In the genomic region with DNA sequence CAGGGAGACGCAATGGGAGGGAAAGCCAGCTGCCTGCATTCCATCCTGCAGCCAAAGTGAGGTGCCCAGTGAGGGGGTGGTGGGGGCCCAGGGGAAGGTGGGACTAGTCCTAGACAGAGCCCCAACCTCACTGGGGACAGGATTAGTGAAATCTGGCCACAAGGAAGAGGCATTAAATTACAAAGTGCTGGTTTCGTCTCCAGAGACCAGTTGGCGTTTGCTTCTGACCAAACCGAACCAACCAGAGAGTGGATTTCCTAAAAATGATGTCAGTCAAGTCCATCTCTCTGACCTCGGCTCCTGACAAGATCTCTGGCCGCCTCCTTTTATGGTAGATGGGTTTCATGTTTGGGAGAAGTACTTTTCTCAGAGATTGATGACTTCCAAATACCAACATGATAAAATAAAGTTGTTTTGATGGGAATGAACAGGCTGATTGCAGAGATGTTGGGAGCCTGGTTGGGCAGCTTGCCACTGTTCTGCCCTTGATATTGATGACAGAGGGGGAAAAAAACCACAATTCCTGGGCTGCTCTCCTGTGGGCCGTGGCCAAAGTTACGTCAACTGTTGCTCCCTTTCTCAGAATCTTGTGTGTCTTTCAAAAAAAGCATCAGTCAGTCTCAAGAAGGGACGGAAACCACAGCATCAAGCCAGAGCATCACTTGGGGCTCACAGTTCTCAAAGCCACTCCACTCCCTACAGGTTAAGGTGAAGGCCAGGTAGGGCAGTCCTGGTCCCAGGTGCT, we compare ENCODE assay signal across 17 cellular contexts. TPM values are rescaled to one million over a fixed set of nuclear protein-coding genes. Genes with fewer than 3 reads are reported as not detected.
A peak's percentile ranks its signal among the peaks of the same experiment; 100 is the strongest.
DNase-seq lines count a peak whose midpoint lies in the region; ATAC-seq and TF ChIP-seq lines count a peak whose summit lies in the region.
"Had no signal": no experiment of that assay in that cellular context is flagged by ENCODE, and none has a peak within 500 bp of the region (broad histone marks: within the 10 kb centered on the region; RNA-seq: fewer than 3 reads in every experiment).

No MANE protein-coding gene starts in this region.

- 86% methylated on average over 9 of the region's 9 CpGs for WGBS in sigmoid colon, 2 donors

- no peak for TF ChIP-seq POLR2A in sigmoid colon (IDR thresholded peaks at IDR 0.05)

- H3K4me3 ChIP-seq in AG10803 (ENCODE audit: low read length) (no peak overlapping the region), RWPE2 (ENCODE audit: severe bottlenecking) (no peak overlapping the region), fibroblast of the aortic adventitia (ENCODE audit: low read depth, low read length) (no peak overlapping the region), sigmoid colon (no peak overlapping the region)
- H3K4me3 ChIP-seq: heart left ventricle had no signal

- no peak for TF ChIP-seq EP300 in sigmoid colon (IDR thresholded peaks at IDR 0.05)

- intact Hi-C loops in sigmoid colon (cut with DNase I) = no loop called here

- H3K27ac ChIP-seq in RWPE2 (ENCODE audit: poor library complexity, severe bottlenecking) (no peak overlapping the region), sigmoid colon (no peak overlapping the region)

- H3K9me3 ChIP-seq in RWPE2 (ENCODE audit: severe bottlenecking) (no peaks in the 10 kb centered on the region), sigmoid colon (peaks cover 0 to 3% (median 0%) of the 10 kb centered on the region in 4 donors)
- H3K9me3 ChIP-seq: heart left ventricle had no signal

- no peaks in the 10 kb centered on the region for H3K36me3 ChIP-seq in RWPE2 (ENCODE audit: low read depth)
- H3K36me3 ChIP-seq in sigmoid colon = no peaks in the 10 kb centered on the region
- H3K36me3 ChIP-seq: heart left ventricle had no signal

- no peaks in the 10 kb centered on the region for H3K4me1 ChIP-seq in RWPE2 (ENCODE audit: insufficient read depth, poor library complexity, severe bottlenecking)
- no peaks in the 10 kb centered on the region for H3K4me1 ChIP-seq in sigmoid colon

- TF ChIP-seq CTCF in AG10803 (conservative IDR thresholded peaks at IDR 0.05; ENCODE audit: low read length) (no peak), RWPE2 (IDR thresholded peaks at IDR 0.05; ENCODE audit: poor library complexity, severe bottlenecking) (no peak), fibroblast of the aortic adventitia (IDR thresholded peaks at IDR 0.05; ENCODE audit: insufficient read depth, low read length) (no peak), sigmoid colon (IDR thresholded peaks at IDR 0.05) (no peak)

- peak; percentile 64 for DNase-seq in AG10803 (ENCODE audit: low read depth)
- peak; percentile 56 for DNase-seq in RWPE2 (ENCODE audit: low spot score)
- DNase-seq in fibroblast of the aortic adventitia (ENCODE audit: low read depth) = peak; percentile 75
- peak; percentile 55 for DNase-seq in sigmoid colon
- no peak for DNase-seq in T1000 (lab: John Stamatoyannopoulos, UW)
- DNase-seq in DMS53 treated with DMSO at 0.1 percent for 48 hours (lab: John Stamatoyannopoulos, UW; ENCODE audit: unreplicated experiment) = no peak
- DNase-seq in NCI-H128 (lab: John Stamatoyannopoulos, UW; ENCODE audit: unreplicated experiment) = no peak
- no peak for DNase-seq in putamen (ENCODE audit: low spot score)
- DNase-seq: activated CD4-positive, alpha-beta T cell treated with anti-CD3 and anti-CD28 coated beads for 4 hours; activated T-cell treated with anti-CD3 and anti-CD28 coated beads, Interleukin-2, amount 50 U/mL, for 4 hours; GOT3; NCI-H1436; nephron progenitor cell; stimulated activated CD4-positive, alpha-beta T cell treated with anti-CD3 and anti-CD28 coated beads, Interleukin-15, amount 100 ng/mL, for 24 hours; stimulated activated naive CD4-positive, alpha-beta T cell had no signal

- ATAC-seq in RWPE2 (ENCODE audit: low read depth) = no peak
- ATAC-seq: activated T-cell treated with anti-CD3 and anti-CD28 coated beads, Interleukin-2, amount 50 U/mL, for 4 hours; heart left ventricle; Panc1 had no signal

- no peaks in the 10 kb centered on the region for H3K27me3 ChIP-seq in RWPE2 (ENCODE audit: insufficient read depth, poor library complexity, severe bottlenecking)
- H3K27me3 ChIP-seq in sigmoid colon = no peaks in the 10 kb centered on the region
- H3K27me3 ChIP-seq: heart left ventricle had no signal

RNA-seq across cellular contexts. Expression of a gene that starts 24.6 kb away (rescaled TPM):
- total RNA-seq in fibroblast of the aortic adventitia (ENCODE audit: low replicate concordance) (81.1 and 105 TPM in 2 replicates), sigmoid colon (1 to 10 TPM in 3 of 4 donors, under 1 TPM in 1; 0.95 to 6.1 (median 2.7) TPM)
- 1 to 10 TPM in 1 of 3 donors, under 1 TPM in 2; 0.71 to 2.4 (median 0.92) TPM for polyA plus RNA-seq in sigmoid colon

Comparison
In these comparisons a context has a peak if more than half of its experiments do, and no peak if none do; other contexts are left out.
1. DNase-seq: peak in AG10803 (single experiment), RWPE2 (single experiment), fibroblast of the aortic adventitia (single experiment) and sigmoid colon (single experiment); none in T1000 (single experiment), DMS53 treated with DMSO at 0.1 percent for 48 hours (single experiment), NCI-H128 (single experiment) and putamen (single experiment).
2. RNA of a gene that starts 24.6 kb away (total RNA-seq): 81.1 to 105 TPM in fibroblast of the aortic adventitia; 0.95 to 6.1 TPM in sigmoid colon; every median in the first group is over 10 times any median in the second.